Comparison of ENCODE assay signal across 16 cellular contexts in genomic region chr19:19337120-19337519, GRCh38. TPM values are rescaled to one million over a fixed set of nuclear protein-coding genes. Genes with fewer than 3 reads are reported as not detected.
DNase-seq lines count a peak whose midpoint lies in the region; ATAC-seq, FAIRE-seq and TF ChIP-seq lines count a peak whose summit lies in the region.
"Had no signal": no experiment of that assay in that cellular context is flagged by ENCODE, and none has a peak within 500 bp of the region (broad histone marks: within the 10 kb centered on the region; RNA-seq: fewer than 3 reads in every experiment).

No MANE protein-coding gene starts in this region.

- BruUV-seq in K562 (replicated peaks; lab: Mats Ljungman, UMichigan), result no TSS peak

- H3K4me1 ChIP-seq in K562 (replicated peaks in 1 of 2; ENCODE audit: control insufficient read depth in 2 of 2, insufficient read depth in 2 of 2, low read length in 2 of 2), result peaks cover 0 to 14% of the 10 kb centered on the region in 2 experiments; a peak in 1 of 5 replicates
- H3K4me1 ChIP-seq in keratinocyte (ENCODE audit: control insufficient read depth, extremely low read depth, insufficient read depth, low read length), result peaks cover 39% of the 10 kb centered on the region
- H3K4me1 ChIP-seq: BE2C had no signal

- H4K20me1 ChIP-seq in K562 (replicated peaks; ENCODE audit: control insufficient read depth, insufficient read depth, low read length), result peaks cover 3% of the 10 kb centered on the region; the same call in 1 of the 2 replicates
- H4K20me1 ChIP-seq in keratinocyte (ENCODE audit: control insufficient read depth, extremely low read depth, insufficient read depth, low read length), result peaks cover 5% of the 10 kb centered on the region

- peaks cover 27% of the 10 kb centered on the region for H3K36me3 ChIP-seq in H7 (replicated peaks; ENCODE audit: control insufficient read depth, insufficient read depth, low read length)
- H3K36me3 ChIP-seq in K562 (ENCODE audit: control insufficient read depth, insufficient read depth, low read length), result peaks cover 69% of the 10 kb centered on the region; the same call in 2 of the 3 replicates
- H3K36me3 ChIP-seq in keratinocyte (ENCODE audit: control insufficient read depth in 2 of 2, extremely low read depth in 1 of 2, insufficient read depth in 2 of 2, low read length in 2 of 2), result peaks cover 23 to 35% of the 10 kb centered on the region in 2 experiments

- peak overlapping the region; percentile 46 for H3K27ac Mint-ChIP-seq in stimulated activated memory B cell treated with anti-CD40 and anti-IgM and Interleukin-4, amounts not matched to agents 10 μg/mL and 1 μg/mL and 100 μg/mL, for 72 hours

- CTCF ChIA-PET in K562 (lab: Yijun Ruan, JAX; ENCODE audit: low intra/inter-chr PET ratio), result no interaction called here

- H3K27me3 Mint-ChIP-seq in stimulated activated memory B cell treated with anti-CD40 and anti-IgM and Interleukin-4, amounts not matched to agents 10 μg/mL and 1 μg/mL and 100 μg/mL, for 72 hours, result no peaks in the 10 kb centered on the region
- H3K27me3 Mint-ChIP-seq: CD4-positive, alpha-beta memory T cell had no signal

- WGBS in K562 (ENCODE audit: insufficient coverage, low coverage, missing lambda C conversion rate), result 91% methylated on average over 12 of the region's 17 CpGs

- H3K27me3 ChIP-seq in H7 (ENCODE audit: control insufficient read depth, insufficient read depth, low read length) (no peaks in the 10 kb centered on the region), K562 (ENCODE audit: control insufficient read depth in 2 of 2, insufficient read depth in 2 of 2, low read length in 2 of 2) (no peaks in the 10 kb centered on the region), keratinocyte (ENCODE audit: control insufficient read depth, extremely low read depth, insufficient read depth, low read length) (no peaks in the 10 kb centered on the region)
- H3K27me3 ChIP-seq: BE2C had no signal

- no peak overlapping the region for H3K27ac ChIP-seq in K562 (ENCODE audit: extremely low read depth, low read depth, low read length)
- no peak overlapping the region for H3K27ac ChIP-seq in keratinocyte (ENCODE audit: control insufficient read depth, insufficient read depth, low read length)
- H3K27ac ChIP-seq: C4-2B, HL-60 had no signal

- no peak for FAIRE-seq in K562 (lab: Jason Lieb, UNC)
- peak; percentile 26 for FAIRE-seq in keratinocyte (lab: Jason Lieb, UNC)
- FAIRE-seq: A204.1, GM12878, GM18507, H54 had no signal

- in situ Hi-C loops in K562 (cut with MboI), result no loop called here

- POLR2A ChIA-PET in K562 (lab: Yijun Ruan, JAX), result no interaction called here

- H2AFZ ChIP-seq in K562 (ENCODE audit: low read depth, low read length) (no peak overlapping the region), keratinocyte (ENCODE audit: control insufficient read depth, low read length) (no peak overlapping the region)

- H3K9me1 ChIP-seq in K562 (ENCODE audit: control insufficient read depth, insufficient read depth, low read length) (peaks cover 4% of the 10 kb centered on the region), keratinocyte (ENCODE audit: control insufficient read depth, extremely low read depth, insufficient read depth, low read length) (peaks cover 7% of the 10 kb centered on the region)

- H3K4me3 ChIP-seq in H7 (ENCODE audit: insufficient read depth, low read depth, low read length) (no peak overlapping the region), K562 (no peak overlapping the region), keratinocyte (ENCODE audit: control insufficient read depth in 2 of 3, extremely low read depth in 1 of 3, insufficient read depth in 2 of 3, low read depth in 1 of 3, low read length in 3 of 3) (no peak overlapping the region)
- H3K4me3 ChIP-seq: GM12878 had no signal

- H3K4me2 ChIP-seq in K562 (ENCODE audit: insufficient read depth, low read length) (no peak overlapping the region), keratinocyte (ENCODE audit: control insufficient read depth, extremely low read depth, insufficient read depth, low read depth, low read length) (peak overlapping the region; percentile 31)

- TF ChIP-seq POLR2A in K562 (conservative IDR thresholded peaks at IDR 0.05), result no peak

- intact Hi-C loops in K562 (cut with micrococcal nuclease), result no loop called here

- H3K4me1 Mint-ChIP-seq in stimulated activated memory B cell treated with anti-CD40 and anti-IgM and Interleukin-4, amounts not matched to agents 10 μg/mL and 1 μg/mL and 100 μg/mL, for 72 hours, result peaks cover 18% of the 10 kb centered on the region

- no peak overlapping the region for H3K4me3 Mint-ChIP-seq in stimulated activated memory B cell treated with anti-CD40 and anti-IgM and Interleukin-4, amounts not matched to agents 10 μg/mL and 1 μg/mL and 100 μg/mL, for 72 hours
- H3K4me3 Mint-ChIP-seq: CD4-positive, alpha-beta memory T cell had no signal

- TF ChIP-seq CTCF in K562 (IDR thresholded peaks at IDR 0.05 in 2 of 3, conservative IDR thresholded peaks at IDR 0.05 in 1 of 3; ENCODE audit: insufficient read depth in 2 of 3, low read depth in 1 of 3, low read length in 3 of 3), result no peak
- TF ChIP-seq CTCF in keratinocyte (optimal IDR thresholded peaks at IDR 0.05 in 1 of 3, IDR thresholded peaks at IDR 0.05 in 1 of 3, conservative IDR thresholded peaks at IDR 0.05 in 1 of 3; ENCODE audit: extremely low read depth in 1 of 3, insufficient read depth in 2 of 3, low read length in 3 of 3), result no peak
- no peak for TF ChIP-seq CTCF in GM20000 (IDR thresholded peaks at IDR 0.05; ENCODE audit: extremely low read depth, missing control alignments)

- TF ChIP-seq EP300 in K562 (IDR thresholded peaks at IDR 0.05; ENCODE audit: low read length), result no peak

- dilution Hi-C loops in keratinocyte (cut with MboI; ENCODE audit: extremely low pct_ligation_motif_present, low sequenced_read_pairs), result no loop called here

- H3K9me3 ChIP-seq in K562 (replicated peaks; ENCODE audit: control insufficient read depth, insufficient read depth, low read depth, low read length) (no peaks in the 10 kb centered on the region), keratinocyte (ENCODE audit: control insufficient read depth, low read depth, low read length) (no peaks in the 10 kb centered on the region)
- H3K9me3 ChIP-seq: BE2C had no signal

- DNase-seq in H7 (peak; percentile 60), K562 (ENCODE audit: extremely low read depth in 1 of 4, low spot score in 3 of 4) (no peak), keratinocyte (ENCODE audit: low read depth, low spot score) (no peak), NCI-H345 treated with DMSO at 0.1 percent for 48 hours (lab: John Stamatoyannopoulos, UW; ENCODE audit: unreplicated experiment) (no peak), GM20000 (ENCODE audit: low spot score) (no peak), Ammon's horn (ENCODE audit: low spot score) (no peak)
- DNase-seq: BE2C; CD4-positive, alpha-beta memory T cell; DMS79 had no signal

- no peak for TF ChIP-seq RAD21 in K562 (CRISPR knock-in tag; conservative IDR thresholded peaks at IDR 0.05 in 1 of 2, IDR thresholded peaks at IDR 0.05 in 1 of 2)

- ATAC-seq in K562, result no peak
- ATAC-seq in stimulated activated memory B cell treated with anti-CD40 and anti-IgM and Interleukin-4, amounts not matched to agents 10 μg/mL and 1 μg/mL and 100 μg/mL, for 72 hours, result no peak
- ATAC-seq: GM12878 had no signal

- H3K79me2 ChIP-seq in K562 (ENCODE audit: control insufficient read depth, insufficient read depth, low read length) (no peaks in the 10 kb centered on the region), keratinocyte (ENCODE audit: control insufficient read depth, insufficient read depth, low read length) (peaks cover 15% of the 10 kb centered on the region)

- no peak overlapping the region for H3K9ac ChIP-seq in K562 (ENCODE audit: insufficient read depth in 1 of 2, low read depth in 2 of 2, low read length in 2 of 2)
- no peak overlapping the region for H3K9ac ChIP-seq in keratinocyte (ENCODE audit: control insufficient read depth, extremely low read depth, insufficient read depth, low read length)

- no peaks in the 10 kb centered on the region for H3K9me3 Mint-ChIP-seq in stimulated activated memory B cell treated with anti-CD40 and anti-IgM and Interleukin-4, amounts not matched to agents 10 μg/mL and 1 μg/mL and 100 μg/mL, for 72 hours
- H3K9me3 Mint-ChIP-seq: CD4-positive, alpha-beta memory T cell had no signal

- peaks cover 53% of the 10 kb centered on the region for H3K36me3 Mint-ChIP-seq in stimulated activated memory B cell treated with anti-CD40 and anti-IgM and Interleukin-4, amounts not matched to agents 10 μg/mL and 1 μg/mL and 100 μg/mL, for 72 hours

RNA-seq across cellular contexts. Expression of gene MAU2, which starts 16.5 kb away (rescaled TPM):
- total RNA-seq in H7 (2014; rRNA removed; shearing (Covaris generic)), result 39.9 and 43.3 TPM in 2 replicates
- total RNA-seq in K562 (2011; cell fraction: chromatin; rRNA removed; ENCODE audit: low replicate concordance), result 132 and 299 TPM in 2 replicates
- total RNA-seq in K562 (2011; cell fraction: nucleolus; rRNA removed), result 154 and 168 TPM in 2 replicates
- total RNA-seq in K562 (2011; cell fraction: nucleoplasm; rRNA removed), result 141 and 151 TPM in 2 replicates
- total RNA-seq in K562 (2014; rRNA removed), result 21.1 and 24.1 TPM in 2 replicates
- total RNA-seq in K562 (2014; rRNA removed; fragmentation: Illumina TruSeq; extraction: Trizol), result 10.0 and 12.0 TPM in 2 replicates
- 17.2 and 17.8 TPM in 2 replicates for total RNA-seq in K562 (2015; rRNA removed; fragmentation: Illumina TruSeq; extraction: Trizol)
- total RNA-seq in K562 (2021), result 43.4 and 48.1 TPM in 2 replicates
- polyA plus RNA-seq in K562 (2011; rRNA removed), result 21.0 and 34.2 TPM in 2 replicates
- 25.3 and 40.5 TPM in 2 replicates for polyA plus RNA-seq in K562 (2011; cell fraction: cytosol; rRNA removed)
- 83.2 and 123 TPM in 2 replicates for polyA plus RNA-seq in K562 (2011; cell fraction: nucleus; rRNA removed)
- polyA plus RNA-seq in K562 (2012), result 30.0 and 42.5 TPM in 2 replicates
- 19.4 and 22.5 TPM in 2 replicates for polyA plus RNA-seq in K562 (2014; fragmentation: Illumina TruSeq; extraction: Trizol)
- 1 to 10 TPM; 1.2 to 1.4 TPM for polyA plus RNA-seq in K562 (2014; fragmentation: Nextera tagmentation; extraction: Ambion mirVana)
- 27.4 and 31.4 TPM in 2 replicates for polyA plus RNA-seq in K562 (2014; rRNA removed)
- polyA minus RNA-seq in K562 (2011; rRNA and poly(A)+ RNA removed), result 23.0 and 45.7 TPM in 2 replicates
- 28.1 and 43.8 TPM in 2 replicates for polyA minus RNA-seq in K562 (2011; cell fraction: cytosol; rRNA and poly(A)+ RNA removed)
- polyA minus RNA-seq in K562 (2011; cell fraction: nucleus; rRNA and poly(A)+ RNA removed), result 55.9 and 63.5 TPM in 2 replicates
- 9.7 to 18.8 TPM (median 10.3 TPM) in 3 replicates for polyA plus RNA-seq in keratinocyte
- polyA plus RNA-seq in keratinocyte (2011; ENCODE audit: low read depth), result 5.0 TPM
- polyA plus RNA-seq in keratinocyte (2011; cell fraction: cytosol; rRNA removed), result 7.6 and 9.8 TPM in 2 replicates
- 36.0 and 48.6 TPM in 2 replicates for polyA plus RNA-seq in keratinocyte (2011; cell fraction: nucleus; rRNA removed)
- 13.9 and 16.2 TPM in 2 replicates for polyA plus RNA-seq in keratinocyte (2012; ENCODE audit: low replicate concordance)
- polyA minus RNA-seq in keratinocyte, result 39.8 to 89.3 TPM (median 49.6 TPM) in 3 replicates
- polyA minus RNA-seq in keratinocyte (2011; cell fraction: cytosol; rRNA and poly(A)+ RNA removed), result 25.5 TPM
- polyA minus RNA-seq in keratinocyte (2011; cell fraction: nucleus; rRNA and poly(A)+ RNA removed), result 42.6 and 43.3 TPM in 2 replicates

RNA-seq across cellular contexts. Expression of gene SUGP1, which starts 16.8 kb away (rescaled TPM):
- total RNA-seq in H7 (2014; rRNA removed; shearing (Covaris generic)), result 43.7 and 44.4 TPM in 2 replicates
- 90.2 and 178 TPM in 2 replicates for total RNA-seq in K562 (2011; cell fraction: chromatin; rRNA removed; ENCODE audit: low replicate concordance)
- total RNA-seq in K562 (2011; cell fraction: nucleolus; rRNA removed), result 124 and 128 TPM in 2 replicates
- 77.5 and 85.2 TPM in 2 replicates for total RNA-seq in K562 (2011; cell fraction: nucleoplasm; rRNA removed)
- 40.4 and 44.6 TPM in 2 replicates for total RNA-seq in K562 (2014; rRNA removed)
- 16.8 and 17.9 TPM in 2 replicates for total RNA-seq in K562 (2014; rRNA removed; fragmentation: Illumina TruSeq; extraction: Trizol)
- total RNA-seq in K562 (2015; rRNA removed; fragmentation: Illumina TruSeq; extraction: Trizol), result 32.4 and 34.3 TPM in 2 replicates
- total RNA-seq in K562 (2021), result 45.0 and 53.3 TPM in 2 replicates
- polyA plus RNA-seq in K562 (2011; rRNA removed), result 28.5 and 30.6 TPM in 2 replicates
- 20.8 and 33.6 TPM in 2 replicates for polyA plus RNA-seq in K562 (2011; cell fraction: cytosol; rRNA removed)
- 96.6 and 109 TPM in 2 replicates for polyA plus RNA-seq in K562 (2011; cell fraction: nucleus; rRNA removed)
- polyA plus RNA-seq in K562 (2012), result 43.7 and 43.9 TPM in 2 replicates
- polyA plus RNA-seq in K562 (2014; fragmentation: Illumina TruSeq; extraction: Trizol), result 35.0 and 36.7 TPM in 2 replicates
- polyA plus RNA-seq in K562 (2014; fragmentation: Nextera tagmentation; extraction: Ambion mirVana), result 1 to 10 TPM; 1.0 to 1.9 TPM
- polyA plus RNA-seq in K562 (2014; rRNA removed), result 41.0 and 48.9 TPM in 2 replicates
- 19.3 and 21.7 TPM in 2 replicates for polyA minus RNA-seq in K562 (2011; rRNA and poly(A)+ RNA removed)
- 21.6 and 25.8 TPM in 2 replicates for polyA minus RNA-seq in K562 (2011; cell fraction: cytosol; rRNA and poly(A)+ RNA removed)
- polyA minus RNA-seq in K562 (2011; cell fraction: nucleus; rRNA and poly(A)+ RNA removed), result 28.8 and 51.3 TPM in 2 replicates
- 23.3 to 37.4 TPM (median 28.6 TPM) in 3 replicates for polyA plus RNA-seq in keratinocyte
- 31.8 TPM for polyA plus RNA-seq in keratinocyte (2011; ENCODE audit: low read depth)
- polyA plus RNA-seq in keratinocyte (2011; cell fraction: cytosol; rRNA removed), result 10.3 and 22.4 TPM in 2 replicates
- 53.5 and 53.8 TPM in 2 replicates for polyA plus RNA-seq in keratinocyte (2011; cell fraction: nucleus; rRNA removed)
- polyA plus RNA-seq in keratinocyte (2012; ENCODE audit: low replicate concordance), result 23.3 and 37.7 TPM in 2 replicates
- polyA minus RNA-seq in keratinocyte, result 17.9 to 26.9 TPM (median 21.9 TPM) in 3 replicates
- polyA minus RNA-seq in keratinocyte (2011; cell fraction: cytosol; rRNA and poly(A)+ RNA removed), result 29.0 TPM
- 29.5 and 31.4 TPM in 2 replicates for polyA minus RNA-seq in keratinocyte (2011; cell fraction: nucleus; rRNA and poly(A)+ RNA removed)
